In genomic region chr18:36455931-36456330, GRCh38 we compare ENCODE assay signal across 24 cellular contexts.
"Had no signal": no experiment of that assay in that cellular context is flagged by ENCODE, and none has a peak within 500 bp of the region (broad histone marks: within the 10 kb centered on the region; RNA-seq: fewer than 3 reads in every experiment).

No MANE protein-coding gene starts in this region.

- H3K4me3 ChIP-seq: hepatocyte, upper lobe of right lung had no signal

- H3K27me3 ChIP-seq: hepatocyte, neutrophil, upper lobe of right lung had no signal

- H3K36me3 ChIP-seq: neutrophil, upper lobe of right lung had no signal

- H2AFZ ChIP-seq: hepatocyte, parathyroid adenoma had no signal

- H3K9ac ChIP-seq: parathyroid adenoma had no signal

- H3K9me3 ChIP-seq: neutrophil, upper lobe of right lung had no signal

- ATAC-seq: activated CD4-positive, CD25-positive, alpha-beta regulatory T cell treated with anti-CD3 and anti-CD28 coated beads, Interleukin-2, amount 50 U/mL, for 24 hours; activated CD8-positive, alpha-beta memory T cell treated with anti-CD3 and anti-CD28 coated beads, Interleukin-2, amount 10 ng/mL, durations not matched to agents 7 days and 5 days; activated CD8-positive, alpha-beta T cell treated with anti-CD3 and anti-CD28 coated beads for 36 hours; left ventricle myocardium superior; right cardiac atrium; upper lobe of right lung had no signal

- DNase-seq: activated CD4-positive, alpha-beta T cell treated with anti-CD3 and anti-CD28 coated beads, Interleukin-2, amount 10 ng/mL, durations not matched to agents 7 days and 5 days; activated CD8-positive, alpha-beta memory T cell treated with anti-CD3 and anti-CD28 coated beads, Interleukin-2, amount 10 ng/mL, durations not matched to agents 7 days and 5 days; activated CD8-positive, alpha-beta T cell treated with anti-CD3 and anti-CD28 coated beads for 36 hours; activated effector memory CD4-positive, alpha-beta T cell treated with anti-CD3 and anti-CD28 coated beads, Interleukin-2, amount 50 U/mL, for 16 hours; activated naive CD4-positive, alpha-beta T cell treated with anti-CD3 and anti-CD28 coated beads, Interleukin-2, amount 10 ng/mL, durations not matched to agents 7 days and 5 days; activated T-cell treated with anti-CD3 and anti-CD28 coated beads for 4 hours; amygdala; caudate nucleus; effector CD8-positive, alpha-beta T cell; foreskin melanocyte; glutamatergic neuron; immature natural killer cell; kidney glomerular epithelial cell; left ventricle myocardium superior; mammary epithelial cell; right cardiac atrium; stimulated activated CD4-positive, alpha-beta T cell treated with anti-CD3 and anti-CD28 coated beads, Interleukin-4, amount 100 ng/mL, for 24 hours; stimulated activated naive CD4-positive, alpha-beta T cell treated with Interleukin-2 at 50 U/mL for 16 hours; T1000; upper lobe of right lung had no signal

- H3K79me2 ChIP-seq: hepatocyte, parathyroid adenoma had no signal

- H3K4me2 ChIP-seq: hepatocyte had no signal

- H3K27ac ChIP-seq: hepatocyte, neutrophil, parathyroid adenoma, upper lobe of right lung had no signal

- H3K4me1 ChIP-seq: parathyroid adenoma, upper lobe of right lung had no signal
